In genomic region chr1:119007343-119007671, GRCh38 we compare ENCODE assay signal across 31 cellular contexts. TPM values are rescaled to one million over a fixed set of nuclear protein-coding genes. Genes with fewer than 3 reads are reported as not detected.
A peak's percentile ranks its signal among the peaks of the same experiment; 100 is the strongest.
DNase-seq lines count a peak whose midpoint lies in the region; ATAC-seq and TF ChIP-seq lines count a peak whose summit lies in the region.
"Had no signal": no experiment of that assay in that cellular context is flagged by ENCODE, and none has a peak within 500 bp of the region (broad histone marks: within the 10 kb centered on the region; RNA-seq: fewer than 3 reads in every experiment).

No MANE protein-coding gene starts in this region.

- no peak for TF ChIP-seq POLR2A in suprapubic skin (IDR thresholded peaks at IDR 0.05)

- intact Hi-C loops in mucosa of descending colon (cut with DNase I, micrococcal nuclease) = no loop called here

- 34% methylated on average over 23 of the region's 23 CpGs for WGBS in suprapubic skin

- ATAC-seq in mucosa of descending colon (peak; percentile 25), HG03457 (IDR thresholded peaks at IDR 0.05; ENCODE audit: unreplicated experiment) (no peak), GM18907 (IDR thresholded peaks at IDR 0.05; ENCODE audit: unreplicated experiment) (no peak)
- ATAC-seq: activated T-helper 17 cell treated with anti-CD3 and anti-CD28 coated beads, Interleukin-2, amount 50 U/mL, for 72 hours; effector memory CD8-positive, alpha-beta T cell; GM12878; PC-3; stimulated activated memory B cell treated with anti-CD40 and anti-IgM and Interleukin-4, amounts not matched to agents 10 μg/mL and 1 μg/mL and 100 μg/mL, for 72 hours had no signal

- H3K27ac ChIP-seq in coronary artery (no peak overlapping the region), suprapubic skin (no peak overlapping the region)
- H3K27ac ChIP-seq: 22Rv1, foreskin keratinocyte, GM23248, left lung, sigmoid colon, vagina had no signal

- DNase-seq in DMS53 (lab: John Stamatoyannopoulos, UW) (peak; percentile 43), DMS53 treated with DMSO at 0.1 percent for 48 hours (lab: John Stamatoyannopoulos, UW; ENCODE audit: unreplicated experiment) (no peak), coronary artery (ENCODE audit: low spot score) (no peak), mucosa of descending colon (no peak), suprapubic skin (ENCODE audit: low spot score in 2 of 2) (no peak)
- DNase-seq in activated T-cell treated with anti-CD3 and anti-CD28 coated beads, Interleukin-2, amount 50 U/mL, for 1 hour = no peak
- DNase-seq: activated CD4-positive, alpha-beta T cell treated with anti-CD3 and anti-CD28 coated beads, Interleukin-2, amount 10 ng/mL, durations not matched to agents 7 days and 5 days; activated naive CD4-positive, alpha-beta T cell treated with anti-CD3 and anti-CD28 coated beads, Interleukin-2, amount 50 U/mL, for 16 hours; amniotic stem cell; CD4-positive, alpha-beta T cell; effector memory CD8-positive, alpha-beta T cell; foreskin keratinocyte; GM23248; immature natural killer cell; left lung; naive B cell; NCI-H1105; NCI-H187 treated with DMSO at 0.1 percent for 48 hours; NCI-H2171 treated with DMSO at 0.1 percent for 48 hours; PC-3; sigmoid colon; stimulated activated CD4-positive, alpha-beta T cell treated with anti-CD3 and anti-CD28 coated beads, Interleukin-4, amount 100 ng/mL, for 4 hours had no signal

- H3K4me3 ChIP-seq in coronary artery = peak overlapping the region; percentile 62
- no peak overlapping the region for H3K4me3 ChIP-seq in mucosa of descending colon
- H3K4me3 ChIP-seq in suprapubic skin = peak overlapping the region; percentile 45
- H3K4me3 ChIP-seq: GM12878, left lung had no signal

- TF ChIP-seq CTCF in coronary artery (IDR thresholded peaks at IDR 0.05) = no peak
- no peak for TF ChIP-seq CTCF in mucosa of descending colon (IDR thresholded peaks at IDR 0.05)
- no peak for TF ChIP-seq CTCF in suprapubic skin (IDR thresholded peaks at IDR 0.05)

- H3K9me3 ChIP-seq in mucosa of descending colon = no peaks in the 10 kb centered on the region
- H3K9me3 ChIP-seq in suprapubic skin = no peaks in the 10 kb centered on the region
- H3K9me3 ChIP-seq: left lung, vagina had no signal

- peaks cover 60% of the 10 kb centered on the region for H3K27me3 ChIP-seq in suprapubic skin

- H3K36me3 ChIP-seq in mucosa of descending colon (ENCODE audit: low read depth) = no peaks in the 10 kb centered on the region
- H3K36me3 ChIP-seq in suprapubic skin = no peaks in the 10 kb centered on the region
- H3K36me3 ChIP-seq: left lung, sigmoid colon, vagina had no signal

- peaks cover 16% of the 10 kb centered on the region for H3K4me1 ChIP-seq in mucosa of descending colon (ENCODE audit: low read depth)
- H3K4me1 ChIP-seq in suprapubic skin = peaks cover 37% of the 10 kb centered on the region

- TF ChIP-seq EP300 in suprapubic skin (IDR thresholded peaks at IDR 0.05) = no peak

RNA-seq across cellular contexts. Expression of gene TBX15, which starts 19.2 kb away (rescaled TPM):
- total RNA-seq in mucosa of descending colon (not detected), suprapubic skin (10 to 100 TPM in 1 of 4 donors, 1 to 10 TPM in 3; 3.3 to 10.8 (median 3.5) TPM)
- total RNA-seq: activated CD4-positive, alpha-beta T cell treated with anti-CD3 and anti-CD28 coated beads, Interleukin-2, amount 10 ng/mL, durations not matched to agents 7 days and 5 days; activated T-helper 17 cell treated with anti-CD3 and anti-CD28 coated beads, Interleukin-2, amount 50 U/mL, for 72 hours; bronchial epithelial cell; CD4-positive, alpha-beta T cell; esophagus mucosa; foreskin keratinocyte had no signal

Comparison
In these comparisons a context has a peak if more than half of its experiments do, and no peak if none do; other contexts are left out.
1. RNA of gene TBX15, which starts 19.2 kb away (total RNA-seq): 3.3 to 10.8 TPM in suprapubic skin; not detected in mucosa of descending colon; every median in the first group is over 4 times any median in the second.